21 cellular contexts compared by ENCODE assay signal in the genomic region with DNA sequence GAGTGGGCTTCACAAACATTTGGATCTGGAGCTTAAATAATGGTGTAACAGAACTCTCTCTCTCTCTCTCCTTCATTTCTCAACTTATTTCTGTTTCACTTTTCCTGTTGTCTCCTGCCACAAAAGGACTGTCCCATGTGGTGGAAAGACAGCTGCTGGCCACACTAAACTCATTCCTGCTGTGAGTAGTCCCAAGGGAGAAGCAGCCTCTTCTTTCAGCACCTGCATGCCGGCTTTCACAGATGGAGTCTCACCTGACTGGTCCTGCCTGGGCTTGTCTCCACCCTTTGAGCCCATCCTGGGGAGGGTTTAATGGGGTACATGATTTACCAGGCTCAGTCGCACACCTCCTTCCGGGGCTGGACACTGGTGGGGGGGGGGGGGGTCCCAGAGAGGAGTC. TPM values are rescaled to one million over a fixed set of nuclear protein-coding genes. Genes with fewer than 3 reads are reported as not detected.
DNase-seq lines count a peak whose midpoint lies in the region; ATAC-seq and TF ChIP-seq lines count a peak whose summit lies in the region.
"Had no signal": no experiment of that assay in that cellular context is flagged by ENCODE, and none has a peak within 500 bp of the region (broad histone marks: within the 10 kb centered on the region; RNA-seq: fewer than 3 reads in every experiment).

No MANE protein-coding gene starts in this region.

- no peaks in the 10 kb centered on the region for H3K27me3 ChIP-seq in BLaER1 treated with 17β-estradiol and CSF1 and Interleukin-3, amounts not matched to agents 10 nM and 100 nM
- H3K27me3 ChIP-seq in IMR-90 (ENCODE audit: control insufficient read depth, insufficient read depth, low read length) (peaks cover 3% of the 10 kb centered on the region; the same call in 1 of the 2 replicates), foreskin keratinocyte (no peaks in the 10 kb centered on the region)
- H3K27me3 ChIP-seq: esophagus muscularis mucosa, vagina had no signal

- no peak overlapping the region for H2BK5ac ChIP-seq in IMR-90 (ENCODE audit: low read depth, low read length, poor library complexity, severe bottlenecking)

- no peaks in the 10 kb centered on the region for H4K20me1 ChIP-seq in BLaER1 treated with 17β-estradiol and CSF1 and Interleukin-3, amounts not matched to agents 10 nM and 100 nM
- H4K20me1 ChIP-seq in IMR-90 (ENCODE audit: insufficient read depth, low read length), result no peaks in the 10 kb centered on the region

- H3K56ac ChIP-seq in IMR-90 (ENCODE audit: extremely low read depth, insufficient read depth, low read length), result no peak overlapping the region

- H3K9ac ChIP-seq in BLaER1 treated with 17β-estradiol and CSF1 and Interleukin-3, amounts not matched to agents 10 nM and 100 nM, result no peak overlapping the region
- no peak overlapping the region for H3K9ac ChIP-seq in IMR-90 (ENCODE audit: low read depth, low read length)

- peak overlapping the region in 2 of 11 experiments; percentile 16 to 29; a peak in 2 of 22 replicates for H3K27ac ChIP-seq in BLaER1 treated with 17β-estradiol and CSF1 and Interleukin-3, amounts not matched to agents 10 nM and 100 nM
- H3K27ac ChIP-seq in IMR-90 (ENCODE audit: insufficient read depth, low read length), result no peak overlapping the region
- H3K27ac ChIP-seq in foreskin keratinocyte, result peak overlapping the region; percentile 67
- H3K27ac ChIP-seq: esophagus muscularis mucosa, neutrophil, vagina had no signal

- TF ChIP-seq RAD21 in IMR-90 (IDR thresholded peaks at IDR 0.05; ENCODE audit: low read length), result no peak

- H3K9me3 ChIP-seq in BLaER1 treated with 17β-estradiol and CSF1 and Interleukin-3, amounts not matched to agents 10 nM and 100 nM (replicated peaks in 1 of 11), result no peaks in the 10 kb centered on the region
- H3K9me3 ChIP-seq in IMR-90 (ENCODE audit: control insufficient read depth, insufficient read depth, low read length), result no peaks in the 10 kb centered on the region
- H3K9me3 ChIP-seq: esophagus muscularis mucosa, neutrophil, vagina had no signal

- no peak for TF ChIP-seq CTCF in IMR-90 (conservative IDR thresholded peaks at IDR 0.05; ENCODE audit: low read depth, low read length)
- TF ChIP-seq CTCF in foreskin keratinocyte (conservative IDR thresholded peaks at IDR 0.05), result no peak

- dilution Hi-C loops in IMR-90 (cut with HindIII; ENCODE audit: low sequenced_read_pairs, unreplicated experiment), result no loop called here

- no peak for ATAC-seq in IMR-90 (ENCODE audit: low read depth)
- peak; percentile 69 for ATAC-seq in foreskin keratinocyte
- no peak for ATAC-seq in Right ventricle myocardium inferior
- no peak for ATAC-seq in GM21360 (IDR thresholded peaks at IDR 0.05; ENCODE audit: unreplicated experiment)

- H3K23ac ChIP-seq in IMR-90 (ENCODE audit: low read depth, low read length), result no peak overlapping the region

- no peak overlapping the region for H3K14ac ChIP-seq in IMR-90 (replicated peaks; ENCODE audit: low read depth, low read length)

- no peak overlapping the region for H4K5ac ChIP-seq in IMR-90 (ENCODE audit: low read depth, low read length)

- in situ Hi-C loops in IMR-90 (cut with MboI; ENCODE audit: low sequenced_read_pairs), result no loop called here

- CTCF ChIA-PET in IMR-90 (lab: Yijun Ruan, JAX), result no interaction called here

- no peak overlapping the region for H3K4ac ChIP-seq in IMR-90 (ENCODE audit: low read depth, low read length)

- BruUV-seq in IMR-90 (replicated peaks; lab: Mats Ljungman, UMichigan), result no TSS peak

- H2AFZ ChIP-seq in IMR-90 (replicated peaks; ENCODE audit: low read length, poor library complexity), result no peak overlapping the region

- H3K18ac ChIP-seq in IMR-90 (ENCODE audit: low read depth, low read length), result no peak overlapping the region

- no peak for TF ChIP-seq POLR2A in IMR-90 (IDR thresholded peaks at IDR 0.05; ENCODE audit: low read depth, low read length)

- POLR2A ChIA-PET in IMR-90 (lab: Charles Lee; ENCODE audit: unreplicated experiment), result no interaction called here

- peak overlapping the region in 9 of 11 experiments; percentile 7 to 76 (median 66); a peak in 16 of 22 replicates for H3K4me2 ChIP-seq in BLaER1 treated with 17β-estradiol and CSF1 and Interleukin-3, amounts not matched to agents 10 nM and 100 nM
- H3K4me2 ChIP-seq in IMR-90 (ENCODE audit: low read depth, low read length), result no peak overlapping the region

- no peak overlapping the region for H3K4me3 ChIP-seq in BLaER1 treated with 17β-estradiol and CSF1 and Interleukin-3, amounts not matched to agents 10 nM and 100 nM
- no peak overlapping the region for H3K4me3 ChIP-seq in IMR-90 (ENCODE audit: insufficient read depth, low read depth, low read length)
- H3K4me3 ChIP-seq: esophagus muscularis mucosa, vagina had no signal

- no peak overlapping the region for H4K8ac ChIP-seq in IMR-90 (ENCODE audit: low read depth in 2 of 2, low read length in 2 of 2)

- no peaks in the 10 kb centered on the region for H3K36me3 ChIP-seq in BLaER1 treated with 17β-estradiol and CSF1 and Interleukin-3, amounts not matched to agents 10 nM and 100 nM
- no peaks in the 10 kb centered on the region for H3K36me3 ChIP-seq in IMR-90 (ENCODE audit: control insufficient read depth, insufficient read depth, low read length)
- H3K36me3 ChIP-seq: esophagus muscularis mucosa, neutrophil, vagina had no signal

- H2BK120ac ChIP-seq in IMR-90 (ENCODE audit: low read depth, low read length), result no peak overlapping the region

- peak overlapping the region; percentile 29; the same call in 1 of the 2 replicates for H2AK5ac ChIP-seq in IMR-90 (ENCODE audit: low read depth, low read length)

- peaks cover 9% of the 10 kb centered on the region; the same call in 1 of the 2 replicates for H3K9me1 ChIP-seq in IMR-90 (ENCODE audit: insufficient read depth, low read length)

- H3K4me1 ChIP-seq in BLaER1 treated with 17β-estradiol and CSF1 and Interleukin-3, amounts not matched to agents 10 nM and 100 nM, result peaks cover 0 to 33% (median 16%) of the 10 kb centered on the region in 10 experiments; a peak in 15 of 20 replicates
- peaks cover 3% of the 10 kb centered on the region; the same call in 1 of the 2 replicates for H3K4me1 ChIP-seq in IMR-90 (ENCODE audit: control insufficient read depth, insufficient read depth, low read length)
- H3K4me1 ChIP-seq in foreskin keratinocyte, result peaks cover 12% of the 10 kb centered on the region
- H3K4me1 ChIP-seq: vagina had no signal

- intact Hi-C loops in IMR-90 (cut with micrococcal nuclease), result no loop called here
- intact Hi-C loops in Right ventricle myocardium inferior (cut with DNase I), result no loop called here

- no peaks in the 10 kb centered on the region for H3K79me1 ChIP-seq in IMR-90 (ENCODE audit: low read depth in 1 of 2, low read length in 2 of 2)

- H2BK15ac ChIP-seq in IMR-90 (ENCODE audit: low read depth, low read length), result no peak overlapping the region

- no peak overlapping the region for H2BK20ac ChIP-seq in IMR-90 (ENCODE audit: low read depth, low read length)

- WGBS in IMR-90 (ENCODE audit: extremely low coverage in 2 of 2, insufficient read length in 1 of 2), 2 experiments, result no CpG with 5 or more reads among the region's 3 CpGs

- H2AK9ac ChIP-seq in IMR-90 (replicated peaks; ENCODE audit: low read depth, low read length, poor library complexity), result no peak overlapping the region

- H4K91ac ChIP-seq in IMR-90 (ENCODE audit: insufficient read depth, low read depth, low read length), result no peak overlapping the region

- DNase-seq in IMR-90 (no peak), NCI-H2171 treated with DMSO at 0.1 percent for 48 hours (lab: John Stamatoyannopoulos, UW) (peak; percentile 90), foreskin keratinocyte (peak; percentile 51 to 82), NCI-H446 (lab: John Stamatoyannopoulos, UW) (no peak), kidney tubule cell (ENCODE audit: low spot score) (no peak), Right ventricle myocardium inferior (ENCODE audit: missing footprints) (no peak)
- DNase-seq: activated CD4-positive, alpha-beta T cell treated with anti-CD3 and anti-CD28 coated beads, Interleukin-2, amount 10 ng/mL, durations not matched to agents 24 days and 14 days; activated CD8-positive, alpha-beta memory T cell treated with anti-CD3 and anti-CD28 coated beads, Interleukin-2, amount 50 U/mL, for 4 hours; activated gamma-delta T cell; CD8-positive, alpha-beta memory T cell; effector CD4-positive, alpha-beta T cell; GOT3; Kasumi-1; NCI-H1092; OCI-M1; stimulated activated CD4-positive, alpha-beta T cell treated with anti-CD3 and anti-CD28 coated beads, Interleukin-12 subunit alpha, Interleukin-12 subunit beta, amount 100 ng/mL, for 4 hours had no signal

TF ChIP-seq in IMR-90, 13 proteins besides CTCF, POLR2A, EP300 and RAD21:
- no peak for TF ChIP-seq RCOR1 (IDR thresholded peaks at IDR 0.05; ENCODE audit: insufficient replicate concordance, low read length)
- TF ChIP-seq CHD1 (IDR thresholded peaks at IDR 0.05; ENCODE audit: low read depth, low read length), result no peak
- TF ChIP-seq USF2 (IDR thresholded peaks at IDR 0.05; ENCODE audit: low read depth, low read length), result no peak
- no peak for TF ChIP-seq SMC3 (IDR thresholded peaks at IDR 0.05; ENCODE audit: low read depth, low read length)
- no peak for TF ChIP-seq MXI1 (IDR thresholded peaks at IDR 0.05; ENCODE audit: borderline replicate concordance, low read depth, low read length)
- TF ChIP-seq CEBPB (IDR thresholded peaks at IDR 0.05; ENCODE audit: low read depth, low read length), result no peak
- TF ChIP-seq MAZ (IDR thresholded peaks at IDR 0.05; ENCODE audit: borderline replicate concordance, low read depth, low read length), result no peak
- TF ChIP-seq FOS (IDR thresholded peaks at IDR 0.05; ENCODE audit: low read depth, low read length), result no peak
- no peak for TF ChIP-seq RFX5 (IDR thresholded peaks at IDR 0.05; ENCODE audit: low read depth, low read length)
- no peak for TF ChIP-seq BHLHE40 (IDR thresholded peaks at IDR 0.05; ENCODE audit: low read depth, low read length)

RNA-seq across cellular contexts. Expression of gene IRS2, which starts 31.8 kb away (rescaled TPM):
- total RNA-seq in IMR-90 (2012; rRNA removed) (0.36 and 0.83 TPM in 2 replicates), foreskin keratinocyte (4.3 and 4.5 TPM in 2 replicates), Right ventricle myocardium inferior (9.7 TPM)
- polyA plus RNA-seq in IMR-90 (2012; rRNA removed) (1.4 and 1.9 TPM in 2 replicates), foreskin keratinocyte (2.0 and 2.1 TPM in 2 replicates)
- polyA plus RNA-seq in IMR-90 (2012; cell fraction: cytosol; rRNA removed), result 1.3 and 3.3 TPM in 2 replicates
- 2.3 and 3.6 TPM in 2 replicates for polyA plus RNA-seq in IMR-90 (2012; cell fraction: nucleus; rRNA removed; ENCODE audit: low replicate concordance)

Comparison
In these comparisons a context has a peak if more than half of its experiments do, and no peak if none do; other contexts are left out.
1. DNase-seq: peak in NCI-H2171 treated with DMSO at 0.1 percent for 48 hours (single experiment) and foreskin keratinocyte (2 of 2); none in IMR-90 (single experiment), NCI-H446 (0 of 2), kidney tubule cell (single experiment) and Right ventricle myocardium inferior (single experiment).